In the genomic region with DNA sequence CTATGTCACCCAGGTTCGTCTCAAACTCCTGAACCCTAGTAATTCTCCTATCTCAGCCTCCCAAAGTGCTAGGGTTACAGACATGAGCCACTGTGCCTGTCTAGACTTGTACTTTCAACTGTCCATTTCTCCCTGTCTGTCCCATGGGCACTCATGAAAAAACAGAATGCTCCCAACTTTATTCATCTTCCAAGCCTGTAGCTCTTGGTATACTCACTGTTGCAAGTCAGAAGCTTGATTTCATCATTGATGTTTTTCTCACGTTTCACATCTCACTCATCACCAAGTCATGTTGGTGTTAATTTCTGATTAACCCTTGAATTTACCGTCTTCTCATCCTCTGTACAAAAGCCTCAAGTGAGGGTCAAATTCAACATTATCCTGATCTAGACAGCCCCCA, we compare ENCODE assay signal across 15 cellular contexts. TPM values are rescaled to one million over a fixed set of nuclear protein-coding genes. Genes with fewer than 3 reads are reported as not detected.
DNase-seq lines count a peak whose midpoint lies in the region; ATAC-seq, FAIRE-seq and TF ChIP-seq lines count a peak whose summit lies in the region.
"Had no signal": no experiment of that assay in that cellular context is flagged by ENCODE, and none has a peak within 500 bp of the region (broad histone marks: within the 10 kb centered on the region; RNA-seq: fewer than 3 reads in every experiment).

No MANE protein-coding gene starts in this region.

- no peak for TF ChIP-seq RAD21 in IMR-90 (IDR thresholded peaks at IDR 0.05; ENCODE audit: low read length)

- POLR2A ChIA-PET in IMR-90 (lab: Charles Lee; ENCODE audit: unreplicated experiment) = no interaction called here

- H2BK120ac ChIP-seq in IMR-90 (ENCODE audit: low read depth, low read length) = 0 out of 2 replicates have a peak overlapping the region, but pooled peaks have one; percentile 22

- no TSS peak for BruUV-seq in IMR-90 (replicated peaks; lab: Mats Ljungman, UMichigan)

- H2BK15ac ChIP-seq in IMR-90 (ENCODE audit: low read depth, low read length) = no peak overlapping the region

- no peak overlapping the region; the same call in 1 of the 2 replicates for H3K56ac ChIP-seq in IMR-90 (ENCODE audit: extremely low read depth, insufficient read depth, low read length)

- no peak overlapping the region; the same call in 1 of the 2 replicates for H3K4ac ChIP-seq in IMR-90 (ENCODE audit: low read depth, low read length)

- intact Hi-C loops in IMR-90 (cut with micrococcal nuclease) = no loop called here

- no peaks in the 10 kb centered on the region for H3K27me3 ChIP-seq in IMR-90 (ENCODE audit: control insufficient read depth, insufficient read depth, low read length)
- H3K27me3 ChIP-seq in bronchial epithelial cell (ENCODE audit: control insufficient read depth, insufficient read depth, low read length) = no peaks in the 10 kb centered on the region
- H3K27me3 ChIP-seq: colonic mucosa, pancreas had no signal

- no peak overlapping the region for H2BK20ac ChIP-seq in IMR-90 (ENCODE audit: low read depth, low read length)

- H3K79me1 ChIP-seq in IMR-90 (ENCODE audit: low read depth in 1 of 2, low read length in 2 of 2) = peaks cover 21 to 39% of the 10 kb centered on the region in 2 experiments

- ATAC-seq in IMR-90 (ENCODE audit: low read depth) (no peak), HG02571 (IDR thresholded peaks at IDR 0.05; ENCODE audit: unreplicated experiment) (no peak)
- ATAC-seq: pancreas had no signal

- in situ Hi-C loops in IMR-90 (cut with MboI; ENCODE audit: low sequenced_read_pairs) (no loop called here), G401 (cut with HindIII; ENCODE audit: low sequenced_read_pairs) (no loop called here)

- dilution Hi-C loops in IMR-90 (cut with HindIII; ENCODE audit: low sequenced_read_pairs, unreplicated experiment) = no loop called here

- H4K91ac ChIP-seq in IMR-90 (ENCODE audit: insufficient read depth, low read depth, low read length) = no peak overlapping the region

- H3K23ac ChIP-seq in IMR-90 (ENCODE audit: low read depth, low read length) = 0 out of 2 replicates have a peak overlapping the region, but pooled peaks have one; percentile 4

- no peak overlapping the region for H3K4me2 ChIP-seq in IMR-90 (ENCODE audit: low read depth, low read length)

- H2AK9ac ChIP-seq in IMR-90 (replicated peaks; ENCODE audit: low read depth, low read length, poor library complexity) = no peak overlapping the region

- H3K9me1 ChIP-seq in IMR-90 (ENCODE audit: insufficient read depth, low read length) = 0 out of 2 replicates have a peak, but pooled peaks cover 4% of the 10 kb centered on the region

- H2AK5ac ChIP-seq in IMR-90 (ENCODE audit: low read depth, low read length) = no peak overlapping the region

- H3K14ac ChIP-seq in IMR-90 (replicated peaks; ENCODE audit: low read depth, low read length) = 0 out of 2 replicates have a peak overlapping the region, but pooled peaks have one; percentile 26

- peaks cover 22% of the 10 kb centered on the region for H3K36me3 ChIP-seq in IMR-90 (ENCODE audit: control insufficient read depth, insufficient read depth, low read length)
- peaks cover 4% of the 10 kb centered on the region for H3K36me3 ChIP-seq in bronchial epithelial cell (ENCODE audit: control insufficient read depth, insufficient read depth, low read length)
- H3K36me3 ChIP-seq: colonic mucosa had no signal

- no peak overlapping the region for H3K18ac ChIP-seq in IMR-90 (ENCODE audit: low read depth, low read length)

- H3K9me3 ChIP-seq in IMR-90 (ENCODE audit: control insufficient read depth, insufficient read depth, low read length) = no peaks in the 10 kb centered on the region
- H3K9me3 ChIP-seq: colonic mucosa, pancreas had no signal

- CTCF ChIA-PET in IMR-90 (lab: Yijun Ruan, JAX) = interaction anchor here (1.4 kb wide), 1 partner anchor 9 kb away, joined by 3 read pairs; no protein-coding TSS in a partner anchor

- H4K5ac ChIP-seq in IMR-90 (ENCODE audit: low read depth, low read length) = no peak overlapping the region; the same call in 1 of the 2 replicates

- FAIRE-seq in bronchial epithelial cell (lab: Jason Lieb, UNC) = peak; percentile 82
- FAIRE-seq: GM12891, pancreas had no signal

- TF ChIP-seq CTCF in IMR-90 (conservative IDR thresholded peaks at IDR 0.05; ENCODE audit: low read depth, low read length) (no peak), bronchial epithelial cell (IDR thresholded peaks at IDR 0.05; ENCODE audit: insufficient read depth, low read length, severe bottlenecking) (no peak)

- peak overlapping the region; percentile 21; the same call in 1 of the 2 replicates for H3K27ac ChIP-seq in IMR-90 (ENCODE audit: insufficient read depth, low read length)
- H3K27ac ChIP-seq: colonic mucosa, pancreas had no signal

- 100% methylated on average over 2 of the region's 3 CpGs; no CpG with 5 or more reads in 1 of the 2 experiments for WGBS in IMR-90 (ENCODE audit: extremely low coverage in 2 of 2, insufficient read length in 1 of 2), 2 experiments

- H3K4me3 ChIP-seq in IMR-90 (ENCODE audit: insufficient read depth, low read depth, low read length) = no peak overlapping the region
- H3K4me3 ChIP-seq in bronchial epithelial cell (ENCODE audit: low read depth, low read length) = no peak overlapping the region
- H3K4me3 ChIP-seq: colonic mucosa, pancreas had no signal

- no peak overlapping the region for H3K9ac ChIP-seq in IMR-90 (ENCODE audit: low read depth, low read length)

- no peak overlapping the region for H2AFZ ChIP-seq in IMR-90 (replicated peaks; ENCODE audit: low read length, poor library complexity)

- no peaks in the 10 kb centered on the region for H3K4me1 ChIP-seq in IMR-90 (ENCODE audit: control insufficient read depth, insufficient read depth, low read length)
- H3K4me1 ChIP-seq: colonic mucosa had no signal

- no peak overlapping the region for H4K8ac ChIP-seq in IMR-90 (ENCODE audit: low read depth in 2 of 2, low read length in 2 of 2)

- peak; percentile 7 for DNase-seq in EH (ENCODE audit: low read depth)
- no peak for DNase-seq in IMR-90
- peak; percentile 87 for DNase-seq in bronchial epithelial cell (ENCODE audit: low read depth)
- no peak for DNase-seq in G401 (ENCODE audit: low spot score)
- DNase-seq: activated CD4-positive, alpha-beta T cell treated with anti-CD3 and anti-CD28 coated beads, Interleukin-2, amount 50 U/mL, for 48 hours; activated naive CD8-positive, alpha-beta T cell treated with anti-CD3 and anti-CD28 coated beads, Interleukin-2, amount 10 ng/mL, durations not matched to agents 7 days and 5 days; colonic mucosa; EL; head of caudate nucleus; kidney glomerular epithelial cell; pancreas; substantia nigra had no signal

- H2BK5ac ChIP-seq in IMR-90 (ENCODE audit: low read depth, low read length, poor library complexity, severe bottlenecking) = peak overlapping the region; percentile 51

- TF ChIP-seq POLR2A in IMR-90 (IDR thresholded peaks at IDR 0.05; ENCODE audit: low read depth, low read length) = no peak

- H4K20me1 ChIP-seq in IMR-90 (ENCODE audit: insufficient read depth, low read length) = no peaks in the 10 kb centered on the region

TF ChIP-seq in IMR-90, 13 proteins besides CTCF, POLR2A, EP300 and RAD21 (continues in another document):
- TF ChIP-seq USF2 (IDR thresholded peaks at IDR 0.05; ENCODE audit: low read depth, low read length) = no peak
- no peak for TF ChIP-seq NFE2L2 (IDR thresholded peaks at IDR 0.05; ENCODE audit: low read depth, low read length)
- no peak for TF ChIP-seq MAFK (IDR thresholded peaks at IDR 0.05; ENCODE audit: low read depth, low read length)
- no peak for TF ChIP-seq CEBPB (IDR thresholded peaks at IDR 0.05; ENCODE audit: low read depth, low read length)
- TF ChIP-seq ELK1 (IDR thresholded peaks at IDR 0.05; ENCODE audit: borderline replicate concordance, low read depth, low read length) = no peak

RNA-seq across cellular contexts. Expression of gene SRP72, which starts 7.3 kb away (rescaled TPM):
- total RNA-seq in IMR-90 (2012; rRNA removed) (123 and 197 TPM in 2 replicates), bronchial epithelial cell (73.7 and 107 TPM in 2 replicates)
- polyA plus RNA-seq in IMR-90 (2012; rRNA removed) = 72.7 and 73.8 TPM in 2 replicates
- 16.4 and 27.1 TPM in 2 replicates for polyA plus RNA-seq in IMR-90 (2012; cell fraction: cytosol; rRNA removed)
- polyA plus RNA-seq in IMR-90 (2012; cell fraction: nucleus; rRNA removed; ENCODE audit: low replicate concordance) = 18.5 and 94.6 TPM in 2 replicates
- total RNA-seq in G401 (2014; rRNA removed; shearing (Covaris generic)) = 23.8 and 51.6 TPM in 2 replicates

RNA-seq across cellular contexts. Expression of gene PAICS, which starts 24.0 kb away (rescaled TPM):
- total RNA-seq in IMR-90 (2012; rRNA removed) (47.9 and 76.9 TPM in 2 replicates), bronchial epithelial cell (19.5 and 29.7 TPM in 2 replicates)
- polyA plus RNA-seq in IMR-90 (2012; rRNA removed) = 86.6 and 109 TPM in 2 replicates
- 26.9 and 56.3 TPM in 2 replicates for polyA plus RNA-seq in IMR-90 (2012; cell fraction: cytosol; rRNA removed)
- 16.8 and 74.7 TPM in 2 replicates for polyA plus RNA-seq in IMR-90 (2012; cell fraction: nucleus; rRNA removed; ENCODE audit: low replicate concordance)
- total RNA-seq in G401 (2014; rRNA removed; shearing (Covaris generic)) = 152 and 224 TPM in 2 replicates

RNA-seq across cellular contexts. Expression of gene PPAT, which starts 24.7 kb away (rescaled TPM):
- total RNA-seq in IMR-90 (2012; rRNA removed) (21.1 and 32.2 TPM in 2 replicates), bronchial epithelial cell (17.4 and 33.2 TPM in 2 replicates)
- polyA plus RNA-seq in IMR-90 (2012; rRNA removed) = 5.9 and 7.0 TPM in 2 replicates
- 1.4 and 1.5 TPM in 2 replicates for polyA plus RNA-seq in IMR-90 (2012; cell fraction: cytosol; rRNA removed)
- 1.4 and 6.4 TPM in 2 replicates for polyA plus RNA-seq in IMR-90 (2012; cell fraction: nucleus; rRNA removed; ENCODE audit: low replicate concordance)
- 41.2 and 53.2 TPM in 2 replicates for total RNA-seq in G401 (2014; rRNA removed; shearing (Covaris generic))

RNA-seq across cellular contexts. Expression of gene ARL9, which starts 45.5 kb away (rescaled TPM):
- 0.18 and 0.28 TPM in 2 replicates for total RNA-seq in IMR-90 (2012; rRNA removed)
- 0.49 and 0.51 TPM in 2 replicates for polyA plus RNA-seq in IMR-90 (2012; rRNA removed)
- polyA plus RNA-seq in IMR-90 (2012; cell fraction: cytosol; rRNA removed) = 0.30 and 0.77 TPM in 2 replicates
- polyA plus RNA-seq in IMR-90 (2012; cell fraction: nucleus; rRNA removed; ENCODE audit: low replicate concordance) = 0.03 and 0.44 TPM in 2 replicates
- total RNA-seq in bronchial epithelial cell = under 0.01 TPM in 2 replicates
- not detected in 2 replicates for total RNA-seq in G401 (2014; rRNA removed; shearing (Covaris generic))
- polyA plus RNA-seq: CD14-positive monocyte had no signal

Comparison
In these comparisons a context has a peak if more than half of its experiments do, and no peak if none do; other contexts are left out.
1. DNase-seq: peak in EH (single experiment) and bronchial epithelial cell (single experiment); none in IMR-90 (single experiment) and G401 (single experiment).